Comparison of ENCODE assay signal across 1 cellular context in the genomic region with DNA sequence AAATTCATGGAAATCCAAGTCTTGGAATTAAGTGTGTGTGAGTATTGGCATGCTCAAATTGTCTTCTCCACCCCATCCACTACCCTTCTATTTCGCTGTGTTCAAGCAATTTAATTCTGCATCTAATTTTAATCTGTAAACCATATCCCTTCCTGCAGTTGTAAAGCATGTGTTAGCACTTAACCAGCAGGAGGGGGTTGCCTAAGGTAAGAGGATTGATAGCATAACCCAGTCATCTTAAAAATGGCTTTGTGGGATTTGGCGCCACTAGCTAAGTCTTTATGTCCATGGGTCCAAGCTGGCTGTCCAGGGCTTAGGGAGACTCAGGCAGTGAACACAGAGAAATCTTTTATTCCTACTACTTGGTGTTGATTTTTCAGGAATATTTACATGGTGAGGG.
TF ChIP-seq lines count a peak whose summit lies in the region.

No MANE protein-coding gene starts in this region.

TF ChIP-seq in SK-N-SH treated with all-trans-retinoic acid at 6 μM for 48 hours, 23 proteins besides CTCF, POLR2A, EP300 and RAD21 (continued from another document):
- TF ChIP-seq, protein P1, sequence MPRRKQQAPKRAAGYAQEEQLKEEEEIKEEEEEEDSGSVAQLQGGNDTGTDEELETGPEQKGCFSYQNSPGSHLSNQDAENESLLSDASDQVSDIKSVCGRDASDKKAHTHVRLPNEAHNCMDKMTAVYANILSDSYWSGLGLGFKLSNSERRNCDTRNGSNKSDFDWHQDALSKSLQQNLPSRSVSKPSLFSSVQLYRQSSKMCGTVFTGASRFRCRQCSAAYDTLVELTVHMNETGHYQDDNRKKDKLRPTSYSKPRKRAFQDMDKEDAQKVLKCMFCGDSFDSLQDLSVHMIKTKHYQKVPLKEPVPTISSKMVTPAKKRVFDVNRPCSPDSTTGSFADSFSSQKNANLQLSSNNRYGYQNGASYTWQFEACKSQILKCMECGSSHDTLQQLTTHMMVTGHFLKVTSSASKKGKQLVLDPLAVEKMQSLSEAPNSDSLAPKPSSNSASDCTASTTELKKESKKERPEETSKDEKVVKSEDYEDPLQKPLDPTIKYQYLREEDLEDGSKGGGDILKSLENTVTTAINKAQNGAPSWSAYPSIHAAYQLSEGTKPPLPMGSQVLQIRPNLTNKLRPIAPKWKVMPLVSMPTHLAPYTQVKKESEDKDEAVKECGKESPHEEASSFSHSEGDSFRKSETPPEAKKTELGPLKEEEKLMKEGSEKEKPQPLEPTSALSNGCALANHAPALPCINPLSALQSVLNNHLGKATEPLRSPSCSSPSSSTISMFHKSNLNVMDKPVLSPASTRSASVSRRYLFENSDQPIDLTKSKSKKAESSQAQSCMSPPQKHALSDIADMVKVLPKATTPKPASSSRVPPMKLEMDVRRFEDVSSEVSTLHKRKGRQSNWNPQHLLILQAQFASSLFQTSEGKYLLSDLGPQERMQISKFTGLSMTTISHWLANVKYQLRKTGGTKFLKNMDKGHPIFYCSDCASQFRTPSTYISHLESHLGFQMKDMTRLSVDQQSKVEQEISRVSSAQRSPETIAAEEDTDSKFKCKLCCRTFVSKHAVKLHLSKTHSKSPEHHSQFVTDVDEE (CRISPR knock-in tag; IDR thresholded peaks at IDR 0.05) = no peak
- TF ChIP-seq SNAI2 (CRISPR knock-in tag; IDR thresholded peaks at IDR 0.05) (no peak), PATZ1 (CRISPR knock-in tag; IDR thresholded peaks at IDR 0.05; ENCODE audit: borderline replicate concordance) (no peak)
